Comparison of ENCODE assay signal across 9 cellular contexts in the genomic region with DNA sequence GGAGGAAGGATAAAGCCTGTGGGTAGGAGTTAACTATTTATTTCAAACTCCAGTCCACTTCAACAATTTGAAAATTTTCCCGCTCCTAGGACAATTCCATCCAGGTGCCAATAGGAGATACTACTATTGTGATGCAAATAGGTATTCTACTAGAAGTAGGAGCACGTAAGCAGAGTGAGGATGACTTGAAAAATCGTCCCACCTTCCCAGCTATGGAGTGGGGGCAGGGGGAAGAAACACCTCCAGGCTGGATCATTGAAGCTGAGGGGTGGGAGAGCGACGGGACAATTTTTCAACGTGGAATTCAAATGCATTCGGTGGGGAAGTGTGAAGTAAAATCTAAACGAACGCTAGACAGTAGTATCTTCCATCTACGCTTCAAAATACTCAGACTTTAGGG. TPM values are rescaled to one million over a fixed set of nuclear protein-coding genes. Genes with fewer than 3 reads are reported as not detected.
DNase-seq lines count a peak whose midpoint lies in the region; ATAC-seq, FAIRE-seq and TF ChIP-seq lines count a peak whose summit lies in the region.
"Had no signal": no experiment of that assay in that cellular context is flagged by ENCODE, and none has a peak within 500 bp of the region (broad histone marks: within the 10 kb centered on the region; RNA-seq: fewer than 3 reads in every experiment).

No MANE protein-coding gene starts in this region.

- no peak overlapping the region for H3K27ac ChIP-seq in K562 (ENCODE audit: extremely low read depth, low read depth, low read length)
- peak overlapping the region; percentile 76 to 87 (median 83) for H3K27ac ChIP-seq in right lobe of liver
- H3K27ac ChIP-seq in thymus (ENCODE audit: low read depth): no peak overlapping the region
- no peak overlapping the region for H3K27ac ChIP-seq in foreskin keratinocyte

- no TSS peak for BruUV-seq in K562 (replicated peaks; lab: Mats Ljungman, UMichigan)

- H3K9me3 Mint-ChIP-seq in activated CD4-positive, alpha-beta T cell treated with anti-CD3 and anti-CD28 coated beads, Interleukin-2, amount 10 ng/mL, durations not matched to agents 24 days and 14 days: no peaks in the 10 kb centered on the region

- CTCF ChIA-PET in K562 (lab: Yijun Ruan, JAX; ENCODE audit: low intra/inter-chr PET ratio): interaction anchor here (1.3 kb wide), 1 partner anchor 169 kb away, joined by 4 read pairs; no protein-coding TSS in a partner anchor

- intact Hi-C loops in activated CD4-positive, alpha-beta T cell treated with anti-CD3 and anti-CD28 coated beads, Interleukin-2, amount 10 ng/mL, durations not matched to agents 24 days and 14 days (cut with micrococcal nuclease): no loop called here
- intact Hi-C loops in K562 (cut with micrococcal nuclease): no loop called here
- intact Hi-C loops in right lobe of liver (cut with DNase I): loop anchor here in 1 of 2 donors (10.0 kb wide), 1 partner anchor 168 kb away; no protein-coding TSS in a partner anchor

- no peak for ATAC-seq in K562
- no peak for ATAC-seq in right lobe of liver
- no peak for ATAC-seq in HG03571 (IDR thresholded peaks at IDR 0.05; ENCODE audit: unreplicated experiment)
- ATAC-seq in foreskin keratinocyte: no peak

- TF ChIP-seq EP300 in K562 (IDR thresholded peaks at IDR 0.05; ENCODE audit: low read length): no peak

- peak overlapping the region; percentile 71 for H2AFZ ChIP-seq in K562 (ENCODE audit: low read depth, low read length)

- H3K4me2 ChIP-seq in K562 (ENCODE audit: insufficient read depth, low read length): peak overlapping the region; percentile 80

- H3K4me3 Mint-ChIP-seq in activated CD4-positive, alpha-beta T cell treated with anti-CD3 and anti-CD28 coated beads, Interleukin-2, amount 10 ng/mL, durations not matched to agents 24 days and 14 days: peak overlapping the region; percentile 74

- H3K27me3 ChIP-seq in K562 (ENCODE audit: control insufficient read depth in 2 of 2, insufficient read depth in 2 of 2, low read length in 2 of 2): no peaks in the 10 kb centered on the region
- H3K27me3 ChIP-seq in right lobe of liver: no peaks in the 10 kb centered on the region
- peaks cover 2% of the 10 kb centered on the region for H3K27me3 ChIP-seq in thymus (ENCODE audit: control insufficient read depth, insufficient read depth)
- H3K27me3 ChIP-seq in foreskin keratinocyte: no peaks in the 10 kb centered on the region

- H4K20me1 ChIP-seq in K562 (replicated peaks; ENCODE audit: control insufficient read depth, insufficient read depth, low read length): no peaks in the 10 kb centered on the region

- H3K36me3 ChIP-seq in K562 (ENCODE audit: control insufficient read depth, insufficient read depth, low read length) (no peaks in the 10 kb centered on the region), right lobe of liver (no peaks in the 10 kb centered on the region), thymus (ENCODE audit: control insufficient read depth, insufficient read depth) (no peaks in the 10 kb centered on the region)

- no peak for TF ChIP-seq RAD21 in K562 (CRISPR knock-in tag; conservative IDR thresholded peaks at IDR 0.05 in 1 of 2, IDR thresholded peaks at IDR 0.05 in 1 of 2)

- H3K9me3 ChIP-seq in K562 (replicated peaks; ENCODE audit: control insufficient read depth, insufficient read depth, low read depth, low read length) (no peaks in the 10 kb centered on the region), right lobe of liver (no peaks in the 10 kb centered on the region), thymus (ENCODE audit: control insufficient read depth) (no peaks in the 10 kb centered on the region)

- peak overlapping the region in 1 of 2 experiments; percentile 60; a peak in 1 of 4 replicates for H3K9ac ChIP-seq in K562 (ENCODE audit: insufficient read depth in 1 of 2, low read depth in 2 of 2, low read length in 2 of 2)

- DNase-seq in activated CD4-positive, alpha-beta T cell treated with anti-CD3 and anti-CD28 coated beads, Interleukin-2, amount 10 ng/mL, durations not matched to agents 24 days and 14 days: no peak
- no peak for DNase-seq in activated CD4-positive, alpha-beta T cell treated with anti-CD3 and anti-CD28 coated beads for 1 hour
- DNase-seq in K562 (ENCODE audit: extremely low read depth in 1 of 4, low spot score in 3 of 4) (no peak), right lobe of liver (no peak), GDM1 (lab: John Stamatoyannopoulos, UW) (no peak), foreskin keratinocyte (no peak)
- DNase-seq: NCI-H2029 had no signal

- TF ChIP-seq CTCF in K562 (IDR thresholded peaks at IDR 0.05 in 2 of 3, conservative IDR thresholded peaks at IDR 0.05 in 1 of 3; ENCODE audit: insufficient read depth in 2 of 3, low read depth in 1 of 3, low read length in 3 of 3) (no peak), right lobe of liver (IDR thresholded peaks at IDR 0.05) (no peak), foreskin keratinocyte (conservative IDR thresholded peaks at IDR 0.05) (no peak)

- H3K9me1 ChIP-seq in K562 (ENCODE audit: control insufficient read depth, insufficient read depth, low read length): no peaks in the 10 kb centered on the region

- FAIRE-seq in K562 (lab: Jason Lieb, UNC): no peak

- peaks cover 30% of the 10 kb centered on the region for H3K27me3 Mint-ChIP-seq in activated CD4-positive, alpha-beta T cell treated with anti-CD3 and anti-CD28 coated beads, Interleukin-2, amount 10 ng/mL, durations not matched to agents 24 days and 14 days

- H3K4me1 ChIP-seq in K562 (replicated peaks in 1 of 2; ENCODE audit: control insufficient read depth in 2 of 2, insufficient read depth in 2 of 2, low read length in 2 of 2) (peaks cover 2 to 12% of the 10 kb centered on the region in 2 experiments; a peak in 3 of 5 replicates), right lobe of liver (peaks cover 0 to 34% (median 8%) of the 10 kb centered on the region in 4 donors), thymus (ENCODE audit: control insufficient read depth, insufficient read depth, low read length) (no peaks in the 10 kb centered on the region), foreskin keratinocyte (peaks cover 18% of the 10 kb centered on the region)

- peaks cover 7% of the 10 kb centered on the region for H3K4me1 Mint-ChIP-seq in activated CD4-positive, alpha-beta T cell treated with anti-CD3 and anti-CD28 coated beads, Interleukin-2, amount 10 ng/mL, durations not matched to agents 24 days and 14 days

- whole genome bisulfite sequencing in K562 (ENCODE audit: insufficient coverage, low coverage, missing lambda C conversion rate): 30% methylated on average over 10 of the region's 10 CpGs
- WGBS in right lobe of liver (ENCODE audit: insufficient coverage, low coverage, low lambda C conversion rate, missing lambda C conversion rate): 60% methylated on average over 10 of the region's 10 CpGs
- WGBS in thymus: 64% methylated on average over 10 of the region's 10 CpGs

- H3K79me2 ChIP-seq in K562 (ENCODE audit: control insufficient read depth, insufficient read depth, low read length): no peaks in the 10 kb centered on the region; the same call in 2 of the 3 replicates

- POLR2A ChIA-PET in K562 (lab: Yijun Ruan, JAX): no interaction called here

- peak overlapping the region; percentile 62 for H3K27ac Mint-ChIP-seq in activated CD4-positive, alpha-beta T cell treated with anti-CD3 and anti-CD28 coated beads, Interleukin-2, amount 10 ng/mL, durations not matched to agents 24 days and 14 days

- in situ Hi-C loops in K562 (cut with MboI): no loop called here

- no peak for TF ChIP-seq POLR2A in K562 (conservative IDR thresholded peaks at IDR 0.05)
- no peak for TF ChIP-seq POLR2A in right lobe of liver (IDR thresholded peaks at IDR 0.05)

- H3K36me3 Mint-ChIP-seq in activated CD4-positive, alpha-beta T cell treated with anti-CD3 and anti-CD28 coated beads, Interleukin-2, amount 10 ng/mL, durations not matched to agents 24 days and 14 days (ENCODE audit: low read depth): no peaks in the 10 kb centered on the region

- peak overlapping the region; percentile 82; the same call in 1 of the 2 replicates for H3K4me3 ChIP-seq in K562
- peak overlapping the region; percentile 61 to 71 (median 70) for H3K4me3 ChIP-seq in right lobe of liver
- peak overlapping the region; percentile 61 for H3K4me3 ChIP-seq in thymus (ENCODE audit: low read length)

TF ChIP-seq in K562, 482 proteins besides CTCF, POLR2A, EP300 and RAD21 (continues in another document):
- TF ChIP-seq MIER1 (IDR thresholded peaks at IDR 0.05; ENCODE audit: low read depth): no peak
- no peak for TF ChIP-seq PHF8 (IDR thresholded peaks at IDR 0.05; ENCODE audit: borderline replicate concordance, low read length)

RNA-seq across cellular contexts. Expression of a gene that starts 0.6 kb away (rescaled TPM):
- total RNA-seq in activated CD4-positive, alpha-beta T cell treated with anti-CD3 and anti-CD28 coated beads, Interleukin-2, amount 10 ng/mL, durations not matched to agents 24 days and 14 days: 0.05 TPM in 1 of 2 replicates, not detected in the other
- total RNA-seq in K562 (2011; cell fraction: chromatin; rRNA removed; ENCODE audit: low replicate concordance): 6.6 and 12.8 TPM in 2 replicates
- total RNA-seq in K562 (2011; cell fraction: nucleolus; rRNA removed): 1.2 and 1.6 TPM in 2 replicates
- 4.5 and 6.3 TPM in 2 replicates for total RNA-seq in K562 (2011; cell fraction: nucleoplasm; rRNA removed)
- 1.2 and 2.4 TPM in 2 replicates for total RNA-seq in K562 (2014; rRNA removed)
- total RNA-seq in K562 (2014; rRNA removed; fragmentation: Illumina TruSeq; extraction: Trizol): 3.8 and 5.2 TPM in 2 replicates
- total RNA-seq in K562 (2015; rRNA removed; fragmentation: Illumina TruSeq; extraction: Trizol): 3.3 and 3.6 TPM in 2 replicates
- 2.2 and 2.9 TPM in 2 replicates for total RNA-seq in K562 (2021)
- polyA plus RNA-seq in K562 (2011; rRNA removed): 1.7 and 6.1 TPM in 2 replicates
- 1.1 and 2.1 TPM in 2 replicates for polyA plus RNA-seq in K562 (2011; cell fraction: cytosol; rRNA removed)
- polyA plus RNA-seq in K562 (2011; cell fraction: nucleus; rRNA removed): 1.7 and 4.8 TPM in 2 replicates
- 1.1 and 1.4 TPM in 2 replicates for polyA plus RNA-seq in K562 (2012)
- 1.9 and 2.6 TPM in 2 replicates for polyA plus RNA-seq in K562 (2014; fragmentation: Illumina TruSeq; extraction: Trizol)
- 1 to 10 TPM in 1 of 2 experiments, under 1 TPM in 1; 0.95 to 1.2 TPM for polyA plus RNA-seq in K562 (2014; fragmentation: Nextera tagmentation; extraction: Ambion mirVana)
- 1.4 and 1.6 TPM in 2 replicates for polyA plus RNA-seq in K562 (2014; rRNA removed)
- 4.2 and 13.5 TPM in 2 replicates for polyA minus RNA-seq in K562 (2011; rRNA and poly(A)+ RNA removed)
- polyA minus RNA-seq in K562 (2011; cell fraction: cytosol; rRNA and poly(A)+ RNA removed): 0.46 and 6.7 TPM in 2 replicates
- polyA minus RNA-seq in K562 (2011; cell fraction: nucleus; rRNA and poly(A)+ RNA removed): 3.7 and 5.1 TPM in 2 replicates
- total RNA-seq in right lobe of liver: 10 to 100 TPM in 4 of 6 experiments, 1 to 10 TPM in 2; 8.7 to 15.8 (median 13.1) TPM
- polyA plus RNA-seq in thymus: 6.0 TPM
- 3.7 and 4.6 TPM in 2 replicates for total RNA-seq in foreskin keratinocyte
- 0.93 and 1.0 TPM in 2 replicates for polyA plus RNA-seq in foreskin keratinocyte

Comparison
In these comparisons a context has a peak if more than half of its experiments do, and no peak if none do; other contexts are left out.
1. H3K27ac ChIP-seq: peak in right lobe of liver (3 of 3); none in K562 (single experiment), thymus (single experiment) and foreskin keratinocyte (single experiment).
2. Peak in every context shown above with its lines, with median percentiles within 50 percentile points of each other: H3K4me3 ChIP-seq.